Comparison of ENCODE assay signal across 11 cellular contexts in the genomic region with DNA sequence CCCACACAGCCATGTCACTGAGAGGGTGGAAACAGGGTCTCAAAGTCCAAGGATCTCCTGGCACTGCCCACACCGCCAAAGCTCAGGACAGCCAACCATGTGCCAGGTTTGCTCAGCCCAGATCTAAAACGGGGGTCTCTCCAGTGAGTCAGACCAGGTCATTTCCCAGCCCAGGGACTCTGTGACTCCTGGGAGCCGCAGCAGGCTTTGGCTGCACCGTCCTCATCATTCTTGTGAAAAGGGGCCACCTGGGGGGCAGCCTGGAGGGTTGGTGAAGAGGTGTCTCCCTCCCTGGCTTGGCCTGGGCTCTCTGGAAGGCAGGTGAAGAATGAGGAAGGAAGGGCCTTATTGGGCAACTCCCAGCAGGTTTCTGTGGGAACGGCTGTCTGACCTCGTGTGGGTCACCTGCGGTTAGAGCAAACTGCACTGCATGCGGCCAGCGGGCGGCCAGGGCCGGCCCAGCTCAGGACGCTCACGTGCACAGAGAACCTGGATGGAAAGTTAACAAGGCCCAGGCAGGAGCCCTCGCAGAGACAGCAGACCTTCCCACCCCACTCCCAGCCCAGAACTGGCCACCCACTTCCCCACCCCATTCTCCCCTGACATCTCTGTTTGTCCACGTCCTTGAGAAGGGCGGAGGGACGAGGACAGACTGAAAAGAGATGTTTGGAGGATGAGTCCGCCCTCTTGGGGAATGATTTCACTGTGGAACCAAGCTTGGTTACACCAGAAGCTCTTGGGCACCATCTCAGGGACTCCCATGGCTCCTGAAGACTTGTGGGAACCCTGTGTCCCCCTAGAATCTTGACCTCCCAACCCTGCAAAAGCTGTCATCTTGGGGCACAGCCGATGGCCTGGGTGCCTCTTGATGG. TPM values are rescaled to one million over a fixed set of nuclear protein-coding genes. Genes with fewer than 3 reads are reported as not detected.
DNase-seq lines count a peak whose midpoint lies in the region; ATAC-seq, FAIRE-seq and TF ChIP-seq lines count a peak whose summit lies in the region.
"Had no signal": no experiment of that assay in that cellular context is flagged by ENCODE, and none has a peak within 500 bp of the region (broad histone marks: within the 10 kb centered on the region; RNA-seq: fewer than 3 reads in every experiment).

No MANE protein-coding gene starts in this region.

- H3K9me3 ChIP-seq in PC-9 (ENCODE audit: insufficient read depth, low read depth) (no peaks in the 10 kb centered on the region), pancreas (no peaks in the 10 kb centered on the region)

- H3K27ac ChIP-seq in PC-9 (peak overlapping the region; percentile 94), foreskin keratinocyte (peak overlapping the region; percentile 70), pancreas (peak overlapping the region; percentile 68 to 82 (median 80))

- H3K79me2 ChIP-seq in PC-9 (ENCODE audit: low read depth) = no peaks in the 10 kb centered on the region

- ATAC-seq in foreskin keratinocyte (no peak), pancreas (peak; percentile 82 to 91 (median 88)), GM21528 (IDR thresholded peaks at IDR 0.05; ENCODE audit: low FRiP score, unreplicated experiment) (no peak)

- CTCF ChIA-PET in PC-9 (lab: Charles Lee) = interaction anchor here (0.5 to 1.6 kb wide), 5 partner anchors 13 to 110 kb away, joined by 3 to 10 read pairs (median 4); no protein-coding TSS in a partner anchor

- POLR2A ChIA-PET in PC-9 (lab: Charles Lee; ENCODE audit: unreplicated experiment) = interaction anchor here (0.6 to 1.3 kb wide), 5 partner anchors 24 to 463 kb away, joined by 3 to 27 read pairs (median 4); no protein-coding TSS in a partner anchor

- H3K9me2 ChIP-seq in PC-9 (ENCODE audit: insufficient read depth) = no peaks in the 10 kb centered on the region

- DNase-seq in GM18507 (ENCODE audit: extremely low spot score, insufficient read length, low read depth) = no peak
- peak; percentile 97 to 98 for DNase-seq in PC-9
- DNase-seq in foreskin keratinocyte = peak in 1 of 2 donors; percentile 37
- DNase-seq in pancreas = peak in 5 of 6 donors; percentile 62 to 82 (median 76)
- no peak for DNase-seq in dermis blood vessel endothelial cell
- DNase-seq in NCI-H345 (lab: John Stamatoyannopoulos, UW) = no peak
- DNase-seq in DMS79 treated with DMSO at 0.1 percent for 48 hours (lab: John Stamatoyannopoulos, UW) = no peak
- DNase-seq: NCI-H2029 had no signal

- H2AFZ ChIP-seq in PC-9 = no peak overlapping the region

- H4K20me1 ChIP-seq in PC-9 (ENCODE audit: insufficient read depth) = no peaks in the 10 kb centered on the region

- H3K4me3 ChIP-seq in PC-9 (peak overlapping the region; percentile 0; the same call in 1 of the 2 replicates), pancreas (no peak overlapping the region)

- H3F3A ChIP-seq in PC-9 (ENCODE audit: insufficient read depth, low read depth) = peaks cover 67% of the 10 kb centered on the region

- BruUV-seq in PC-9 (replicated peaks; lab: Mats Ljungman, UMichigan) = no TSS peak

- H3K4me1 ChIP-seq in PC-9 (replicated peaks; ENCODE audit: insufficient read depth) (peaks cover 83% of the 10 kb centered on the region), foreskin keratinocyte (peaks cover 6% of the 10 kb centered on the region), pancreas (no peaks in the 10 kb centered on the region)

- intact Hi-C loops in PC-9 (cut with micrococcal nuclease; ENCODE audit: unreplicated experiment) (loop anchor here (1.0 to 2.0 kb wide), 6 partner anchors 15 to 77 kb away; no protein-coding TSS in a partner anchor), pancreas (cut with DNase I) (no loop called here)

- peak overlapping the region; percentile 63 for H3K4me2 ChIP-seq in PC-9

- H3K27me3 ChIP-seq in PC-9 (ENCODE audit: insufficient read depth, low read depth) = no peaks in the 10 kb centered on the region
- no peaks in the 10 kb centered on the region for H3K27me3 ChIP-seq in foreskin keratinocyte
- H3K27me3 ChIP-seq in pancreas = no peaks in the 10 kb centered on the region

- peak; percentile 12 for FAIRE-seq in GM18507 (lab: Jason Lieb, UNC)
- FAIRE-seq in pancreas (lab: Jason Lieb, UNC) = no peak
- FAIRE-seq: endometrium, G401.6 had no signal

- H3K36me3 ChIP-seq in PC-9 (ENCODE audit: low read depth) (no peaks in the 10 kb centered on the region), pancreas (no peaks in the 10 kb centered on the region)

- WGBS in pancreas, 2 donors = 28 to 51% methylated on average over 19 of the region's 19 CpGs

- no peak; the same call in 1 of the 2 replicates for TF ChIP-seq CTCF in PC-9 (conservative IDR thresholded peaks at IDR 0.05)
- TF ChIP-seq CTCF in foreskin keratinocyte (conservative IDR thresholded peaks at IDR 0.05) = no peak
- TF ChIP-seq CTCF in pancreas (IDR thresholded peaks at IDR 0.05) = no peak

RNA-seq across cellular contexts. Expression of gene LITAF, which starts 25.6 kb away (rescaled TPM):
- total RNA-seq in PC-9 (2021) = 232 and 244 TPM in 2 replicates
- total RNA-seq in foreskin keratinocyte = 91.8 and 109 TPM in 2 replicates
- polyA plus RNA-seq in foreskin keratinocyte = 83.9 and 86.1 TPM in 2 replicates
- total RNA-seq in pancreas = 10 to 100 TPM; 26.9 to 85.3 (median 32.3) TPM
- 10 to 100 TPM; 17.6 to 37.3 TPM for polyA plus RNA-seq in pancreas
- 3.6 and 5.6 TPM in 2 replicates for total RNA-seq in dermis blood vessel endothelial cell

RNA-seq across cellular contexts. Expression of gene SNN, which starts 55.9 kb away (rescaled TPM):
- total RNA-seq in PC-9 (2021) (12.6 and 17.0 TPM in 2 replicates), foreskin keratinocyte (11.5 and 14.2 TPM in 2 replicates), pancreas (10 to 100 TPM in 1 of 6 donors, 1 to 10 TPM in 5; 3.9 to 10.6 (median 4.5) TPM), dermis blood vessel endothelial cell (34.4 and 56.7 TPM in 2 replicates)
- polyA plus RNA-seq in foreskin keratinocyte (7.9 and 11.4 TPM in 2 replicates), pancreas (1 to 10 TPM; 4.0 to 4.6 TPM)

Comparison
In these comparisons a context has a peak if more than half of its experiments do, and no peak if none do; other contexts are left out.
1. DNase-seq: peak in PC-9 (2 of 2) and pancreas (5 of 6); none in GM18507 (single experiment), dermis blood vessel endothelial cell (single experiment), NCI-H345 (single experiment) and DMS79 treated with DMSO at 0.1 percent for 48 hours (single experiment).
2. ATAC-seq: peak in pancreas (4 of 4); none in foreskin keratinocyte (single experiment) and GM21528 (single experiment).
3. Peak in every context shown above with its lines, with median percentiles within 50 percentile points of each other: H3K27ac ChIP-seq.